Comparison of ENCODE assay signal across 10 cellular contexts in the genomic region with DNA sequence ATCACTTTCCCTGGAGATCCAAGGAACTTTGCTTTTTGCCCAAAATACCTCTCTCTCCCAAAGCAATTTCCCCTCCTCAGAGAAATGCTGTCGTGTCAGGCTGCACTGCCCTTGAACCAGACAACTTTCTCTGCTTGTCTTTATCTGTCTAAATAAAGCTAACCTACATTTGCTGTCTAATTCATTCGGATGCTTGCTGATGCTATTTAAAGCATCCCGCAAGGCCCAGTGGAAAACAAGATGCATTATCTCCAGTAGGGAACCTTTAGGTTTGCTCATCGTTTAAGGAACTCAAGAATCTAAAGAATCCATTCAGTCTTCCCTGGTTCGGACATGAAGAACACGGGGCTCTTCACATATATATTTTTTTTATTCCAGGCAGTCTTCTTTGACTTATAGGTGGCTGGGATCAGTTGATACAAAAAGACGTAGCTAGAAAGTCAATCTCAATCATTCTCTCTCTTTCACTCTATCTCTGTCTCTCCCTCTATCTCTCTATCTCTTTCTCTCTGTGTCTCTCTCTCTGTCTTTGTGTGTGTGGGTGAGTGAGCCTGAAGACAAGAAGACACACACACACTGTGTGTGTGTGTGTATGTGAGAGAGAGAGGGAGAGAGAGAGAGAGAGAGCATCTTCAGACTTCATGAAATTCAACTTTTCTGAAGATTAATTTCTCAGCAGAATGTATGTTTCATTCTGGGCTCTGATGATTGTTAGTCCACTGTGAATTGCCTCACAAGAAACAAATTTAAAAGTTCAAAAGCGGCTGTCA.
DNase-seq lines count a peak whose midpoint lies in the region; ATAC-seq, FAIRE-seq and TF ChIP-seq lines count a peak whose summit lies in the region.
"Had no signal": no experiment of that assay in that cellular context is flagged by ENCODE, and none has a peak within 500 bp of the region (broad histone marks: within the 10 kb centered on the region; RNA-seq: fewer than 3 reads in every experiment).

No MANE protein-coding gene starts in this region.

- no peak for TF ChIP-seq POLR2A in GM12878 (IDR thresholded peaks at IDR 0.05; ENCODE audit: low read depth, low read length)

- H3K4me2 ChIP-seq in GM12878 (ENCODE audit: control insufficient read depth, insufficient read depth) = peak overlapping the region; percentile 30; the same call in 1 of the 2 replicates

- RAD21 ChIA-PET in GM12878 (lab: Charles Lee; ENCODE audit: unreplicated experiment) = interaction anchor here (0.9 kb wide), 1 partner anchor 111 kb away, joined by 4 read pairs; no protein-coding TSS in a partner anchor

- H3K4me3 ChIP-seq in AG04450 (ENCODE audit: low read depth, low read length) (no peak overlapping the region; the same call in 1 of the 2 replicates), GM12878 (no peak overlapping the region), ascending aorta (no peak overlapping the region)

- H3K27me3 Mint-ChIP-seq in HFFc6 (ENCODE audit: insufficient read depth) (peaks cover 2% of the 10 kb centered on the region; the same call in 1 of the 2 replicates), memory B cell (no peaks in the 10 kb centered on the region)

- FAIRE-seq in GM12878 (lab: Jason Lieb, UNC) = no peak

- no peaks in the 10 kb centered on the region for H4K20me1 ChIP-seq in GM12878 (ENCODE audit: control insufficient read depth, insufficient read depth)

- H3K27ac ChIP-seq in AG04450 (ENCODE audit: low read depth, low read length) (peak overlapping the region; percentile 94), GM12878 (ENCODE audit: control insufficient read depth, insufficient read depth) (peak overlapping the region; percentile 12; the same call in 1 of the 2 replicates), ascending aorta (no peak overlapping the region)
- H3K27ac ChIP-seq: parathyroid adenoma had no signal

- H3K9me3 Mint-ChIP-seq in HFFc6 = peaks cover 4% of the 10 kb centered on the region; the same call in 1 of the 2 replicates
- no peaks in the 10 kb centered on the region for H3K9me3 Mint-ChIP-seq in memory B cell

- TF ChIP-seq EP300 in GM12878 (IDR thresholded peaks at IDR 0.05; ENCODE audit: borderline replicate concordance in 1 of 2, control insufficient read depth in 1 of 2, low read depth in 2 of 2, low read length in 2 of 2) = no peak

- ATAC-seq in GM12878 = no peak
- no peak for ATAC-seq in memory B cell (ENCODE audit: low read depth)
- no peak for ATAC-seq in HG03378 (IDR thresholded peaks at IDR 0.05; ENCODE audit: unreplicated experiment)

- H3K9me3 ChIP-seq in AG04450 (ENCODE audit: control insufficient read depth, insufficient read depth, low read length) = no peaks in the 10 kb centered on the region
- H3K9me3 ChIP-seq in GM12878 (replicated peaks; ENCODE audit: control insufficient read depth, insufficient read depth, low read length) = no peaks in the 10 kb centered on the region
- no peaks in the 10 kb centered on the region for H3K9me3 ChIP-seq in ascending aorta

- SMC1A ChIA-PET in GM12878 (lab: Charles Lee; ENCODE audit: uncharacterized antibody, unreplicated experiment) = interaction anchor here (1.2 to 2.0 kb wide), 3 partner anchors 13 to 24 kb away, joined by 4 to 6 read pairs (median 4); no protein-coding TSS in a partner anchor

- TF ChIP-seq CTCF in AG04450 (IDR thresholded peaks at IDR 0.05; ENCODE audit: low read depth, low read length) (no peak), HFFc6 (IDR thresholded peaks at IDR 0.05) (no peak), GM12878 (IDR thresholded peaks at IDR 0.05 in 2 of 3, conservative IDR thresholded peaks at IDR 0.05 in 1 of 3; ENCODE audit: control insufficient read depth in 2 of 3, extremely low read depth in 1 of 3, insufficient read depth in 1 of 3, low read depth in 3 of 3, low read length in 3 of 3) (no peak), ascending aorta (IDR thresholded peaks at IDR 0.05) (no peak)

- H3K36me3 Mint-ChIP-seq in HFFc6 (ENCODE audit: low read depth) (no peaks in the 10 kb centered on the region), memory B cell (no peaks in the 10 kb centered on the region)

- peaks cover 55% of the 10 kb centered on the region for H3K4me1 Mint-ChIP-seq in HFFc6 (ENCODE audit: low read depth)
- H3K4me1 Mint-ChIP-seq in memory B cell = peaks cover 17% of the 10 kb centered on the region

- CTCF ChIA-PET in AG04450 (lab: Charles Lee) (no interaction called here), GM12878 (lab: Yijun Ruan, JAX) (interaction anchor here (0.6 to 0.7 kb wide), 3 partner anchors 16 to 67 kb away, joined by 3 to 4 read pairs (median 3); no protein-coding TSS in a partner anchor)

- H3K27me3 ChIP-seq in AG04450 (ENCODE audit: control insufficient read depth, insufficient read depth, low read length) = no peaks in the 10 kb centered on the region
- no peaks in the 10 kb centered on the region for H3K27me3 ChIP-seq in GM12878 (replicated peaks in 1 of 2; ENCODE audit: control insufficient read depth in 2 of 2, insufficient read depth in 2 of 2, low read length in 1 of 2)
- H3K27me3 ChIP-seq in ascending aorta = no peaks in the 10 kb centered on the region

- peak overlapping the region; percentile 77 for H3K4me3 Mint-ChIP-seq in HFFc6
- no peak overlapping the region for H3K4me3 Mint-ChIP-seq in memory B cell

- in situ Hi-C loops in GM12878 (cut with MboI) = no loop called here

- H3K27ac Mint-ChIP-seq in HFFc6 (peak overlapping the region; percentile 100), memory B cell (peak overlapping the region; percentile 59)

- peaks cover 3% of the 10 kb centered on the region; the same call in 1 of the 2 replicates for H3K4me1 ChIP-seq in GM12878 (ENCODE audit: control insufficient read depth, insufficient read depth, low read length)
- H3K4me1 ChIP-seq in ascending aorta = no peaks in the 10 kb centered on the region
- H3K4me1 ChIP-seq: parathyroid adenoma had no signal

- intact Hi-C loops in GM12878 (cut with micrococcal nuclease; ENCODE audit: unreplicated experiment) (loop anchor here (5.0 kb wide), 1 partner anchor 128 kb away; no protein-coding TSS in a partner anchor), ascending aorta (cut with DNase I) (loop anchor here (5.0 kb wide), 1 partner anchor 92 kb away; a partner anchor contains a TSS)

- H3K36me3 ChIP-seq in GM12878 (ENCODE audit: control insufficient read depth in 2 of 2, insufficient read depth in 2 of 2, low read length in 1 of 2) (no peaks in the 10 kb centered on the region), ascending aorta (no peaks in the 10 kb centered on the region)

- 89% methylated on average over 8 of the region's 8 CpGs for WGBS in GM12878 (ENCODE audit: insufficient coverage, insufficient replicate concordance, low lambda C conversion rate, missing lambda C conversion rate)

- no peaks in the 10 kb centered on the region for H3K79me2 ChIP-seq in GM12878 (ENCODE audit: control insufficient read depth, insufficient read depth, low read length)
- H3K79me2 ChIP-seq: parathyroid adenoma had no signal

- POLR2A ChIA-PET in AG04450 (lab: Yijun Ruan, JAX) (interaction anchor here (0.8 to 1.1 kb wide), 4 partner anchors 9 to 93 kb away, joined by 3 to 5 read pairs (median 3); a partner anchor contains a TSS), GM12878 (lab: Charles Lee) (interaction anchor here (0.5 to 0.6 kb wide), 3 partner anchors 246 to 1028 kb away, joined by 3 to 7 read pairs (median 3); no protein-coding TSS in a partner anchor)

- H3K9ac ChIP-seq in GM12878 (ENCODE audit: control insufficient read depth, insufficient read depth, low read length) = no peak overlapping the region; the same call in 1 of the 2 replicates
- H3K9ac ChIP-seq: parathyroid adenoma had no signal

- DNase-seq in AG04450 (ENCODE audit: low read depth, low spot score) = no peak
- DNase-seq in HFFc6 = no peak
- no peak for DNase-seq in GM12878 (ENCODE audit: low read depth, low spot score)
- no peak for DNase-seq in memory B cell (ENCODE audit: low spot score in 2 of 2)
- DNase-seq in RPMI8226 = no peak
- DNase-seq in ascending aorta (ENCODE audit: low spot score in 2 of 2) = no peak
- no peak for DNase-seq in A172 (ENCODE audit: low spot score)
- DNase-seq: cortex of kidney had no signal

- peak overlapping the region; percentile 51 for H2AFZ ChIP-seq in GM12878 (ENCODE audit: control insufficient read depth, low read depth, low read length)
- H2AFZ ChIP-seq: parathyroid adenoma had no signal

- TF ChIP-seq RAD21 in GM12878 (IDR thresholded peaks at IDR 0.05; ENCODE audit: insufficient read depth, low read depth, low read length) = no peak

- no TSS peak for BruUV-seq in GM12878 (replicated peaks; lab: Mats Ljungman, UMichigan)

TF ChIP-seq in GM12878, 131 proteins besides CTCF, POLR2A, EP300 and RAD21 (continues in another document):
- no peak for TF ChIP-seq ZBED1 (IDR thresholded peaks at IDR 0.05; ENCODE audit: borderline replicate concordance)
- TF ChIP-seq, protein P1, sequence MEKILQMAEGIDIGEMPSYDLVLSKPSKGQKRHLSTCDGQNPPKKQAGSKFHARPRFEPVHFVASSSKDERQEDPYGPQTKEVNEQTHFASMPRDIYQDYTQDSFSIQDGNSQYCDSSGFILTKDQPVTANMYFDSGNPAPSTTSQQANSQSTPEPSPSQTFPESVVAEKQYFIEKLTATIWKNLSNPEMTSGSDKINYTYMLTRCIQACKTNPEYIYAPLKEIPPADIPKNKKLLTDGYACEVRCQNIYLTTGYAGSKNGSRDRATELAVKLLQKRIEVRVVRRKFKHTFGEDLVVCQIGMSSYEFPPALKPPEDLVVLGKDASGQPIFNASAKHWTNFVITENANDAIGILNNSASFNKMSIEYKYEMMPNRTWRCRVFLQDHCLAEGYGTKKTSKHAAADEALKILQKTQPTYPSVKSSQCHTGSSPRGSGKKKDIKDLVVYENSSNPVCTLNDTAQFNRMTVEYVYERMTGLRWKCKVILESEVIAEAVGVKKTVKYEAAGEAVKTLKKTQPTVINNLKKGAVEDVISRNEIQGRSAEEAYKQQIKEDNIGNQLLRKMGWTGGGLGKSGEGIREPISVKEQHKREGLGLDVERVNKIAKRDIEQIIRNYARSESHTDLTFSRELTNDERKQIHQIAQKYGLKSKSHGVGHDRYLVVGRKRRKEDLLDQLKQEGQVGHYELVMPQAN (conservative IDR thresholded peaks at IDR 0.05) = no peak
- TF ChIP-seq SP1 (IDR thresholded peaks at IDR 0.05; ENCODE audit: low read depth, low read length) = no peak
- no peak for TF ChIP-seq TCF12 (IDR thresholded peaks at IDR 0.05; ENCODE audit: low read depth, low read length)
- no peak for TF ChIP-seq EGR1 (IDR thresholded peaks at IDR 0.05; ENCODE audit: borderline replicate concordance in 1 of 2, low read depth in 2 of 2, low read length in 2 of 2)
- no peak for TF ChIP-seq KAT2A (conservative IDR thresholded peaks at IDR 0.05; ENCODE audit: control insufficient read depth, low read depth, low read length)

Comparison
In these comparisons a context has a peak if more than half of its experiments do, and no peak if none do; other contexts are left out.
1. H3K27ac ChIP-seq: peak in AG04450 (single experiment) and GM12878 (single experiment); none in ascending aorta (0 of 2).